ENCODE assay signal across 11 cellular contexts in the genomic region with DNA sequence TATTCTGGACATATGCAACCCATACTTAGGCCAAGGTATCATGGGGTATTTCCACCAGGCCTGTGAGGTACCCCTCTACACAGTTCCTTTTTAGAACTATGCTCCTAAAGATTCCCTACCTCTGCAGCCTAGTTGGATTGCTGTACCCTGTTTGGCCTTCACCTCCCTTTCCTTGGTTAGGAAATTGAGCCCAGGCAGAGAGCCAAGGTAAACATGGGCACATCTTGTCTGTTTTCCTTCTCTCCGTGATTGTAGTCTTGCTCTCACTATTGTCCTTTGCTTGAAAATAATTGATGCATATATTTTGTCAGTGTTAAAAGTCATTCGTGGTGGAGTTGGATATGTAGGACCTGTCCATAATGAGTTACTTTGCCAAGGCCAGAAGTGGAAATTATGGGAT. TPM values are rescaled to one million over a fixed set of nuclear protein-coding genes. Genes with fewer than 3 reads are reported as not detected.
DNase-seq lines count a peak whose midpoint lies in the region; ATAC-seq, FAIRE-seq and TF ChIP-seq lines count a peak whose summit lies in the region.
"Had no signal": no experiment of that assay in that cellular context is flagged by ENCODE, and none has a peak within 500 bp of the region (broad histone marks: within the 10 kb centered on the region; RNA-seq: fewer than 3 reads in every experiment).

No MANE protein-coding gene starts in this region.

- 28% methylated on average over 2 of the region's 2 CpGs for WGBS in pancreas, 2 donors
- 35 to 54% (median 48%) methylated on average over 2 of the region's 2 CpGs for WGBS in stomach, 5 donors

- H3K4me3 ChIP-seq in pancreas (no peak overlapping the region), stomach (no peak overlapping the region)
- H3K4me3 ChIP-seq: gastroesophageal sphincter, Peyer's patch had no signal

- FAIRE-seq in H54 (lab: Jason Lieb, UNC), result peak; percentile 93
- no peak for FAIRE-seq in pancreas (lab: Jason Lieb, UNC)

- no peak for TF ChIP-seq POLR2A in H54 (IDR thresholded peaks at IDR 0.05; ENCODE audit: low read depth, low read length)
- no peak for TF ChIP-seq POLR2A in stomach (IDR thresholded peaks at IDR 0.05)

- H3K27me3 ChIP-seq in pancreas, result no peaks in the 10 kb centered on the region
- H3K27me3 ChIP-seq in stomach, result no peaks in the 10 kb centered on the region
- H3K27me3 ChIP-seq: gastroesophageal sphincter, Peyer's patch had no signal

- TF ChIP-seq EP300 in stomach (IDR thresholded peaks at IDR 0.05), result no peak

- ATAC-seq in pancreas, result peak in 3 of 4 donors; percentile 61 to 62 (median 62)
- no peak for ATAC-seq in GM21717 (IDR thresholded peaks at IDR 0.05; ENCODE audit: unreplicated experiment)
- no peak for ATAC-seq in omental fat pad (ENCODE audit: low FRiP score)
- ATAC-seq: activated naive CD4-positive, alpha-beta T cell treated with anti-CD3 and anti-CD28 coated beads, Interleukin-2, amount 50 U/mL, for 72 hours; gastroesophageal sphincter had no signal

- H3K4me1 ChIP-seq in pancreas (peaks cover 0 to 11% (median 0%) of the 10 kb centered on the region in 3 donors), stomach (peaks cover 0 to 23% (median 5%) of the 10 kb centered on the region in 4 donors)

- no peak overlapping the region for H3K27ac ChIP-seq in pancreas
- no peak overlapping the region for H3K27ac ChIP-seq in stomach
- H3K27ac ChIP-seq: gastroesophageal sphincter, Peyer's patch had no signal

- H3K9me3 ChIP-seq in pancreas (no peaks in the 10 kb centered on the region), stomach (no peaks in the 10 kb centered on the region)
- H3K9me3 ChIP-seq: gastroesophageal sphincter, Peyer's patch had no signal

- TF ChIP-seq CTCF in pancreas (IDR thresholded peaks at IDR 0.05) (no peak), stomach (IDR thresholded peaks at IDR 0.05) (no peak), omental fat pad (IDR thresholded peaks at IDR 0.05) (no peak)

- H3K36me3 ChIP-seq in pancreas, result peaks cover 0 to 29% (median 2%) of the 10 kb centered on the region in 3 donors
- peaks cover 17 to 99% (median 87%) of the 10 kb centered on the region in 4 donors for H3K36me3 ChIP-seq in stomach

- DNase-seq in H54 (ENCODE audit: insufficient read length, low spot score) (no peak), NCI-H2171 treated with DMSO at 0.1 percent for 48 hours (lab: John Stamatoyannopoulos, UW) (peak; percentile 51), cerebellar cortex (ENCODE audit: low spot score) (peak; percentile 23), pancreas (peak in 1 of 6 donors; percentile 20), stomach (no peak), omental fat pad (ENCODE audit: low spot score) (no peak)
- DNase-seq: GF-D8, Peyer's patch had no signal

- intact Hi-C loops in pancreas (cut with DNase I) (no loop called here), stomach (cut with DNase I; ENCODE audit: low total_unique reads) (no loop called here)

RNA-seq across cellular contexts. Expression of gene BDP1, which starts 26.7 kb away (rescaled TPM):
- total RNA-seq in pancreas (10 to 100 TPM in 2 of 6 donors, 1 to 10 TPM in 4; 7.4 to 13.7 (median 8.6) TPM), stomach (10 to 100 TPM; 25.1 to 90.7 (median 50.5) TPM), omental fat pad (10 to 100 TPM; 26.5 to 42.9 (median 32.6) TPM)
- polyA plus RNA-seq in pancreas (1 to 10 TPM; 7.0 to 8.0 TPM), stomach (1 to 10 TPM; 6.4 to 7.2 (median 6.7) TPM)

Comparison
In these comparisons a context has a peak if more than half of its experiments do, and no peak if none do; other contexts are left out.
1. DNase-seq: peak in NCI-H2171 treated with DMSO at 0.1 percent for 48 hours (single experiment) and cerebellar cortex (single experiment); none in H54 (single experiment), stomach (single experiment) and omental fat pad (single experiment).
2. ATAC-seq: peak in pancreas (3 of 4); none in GM21717 (single experiment) and omental fat pad (single experiment).